1 cellular context compared by ENCODE assay signal in genomic region chr2:138244400-138245001, GRCh38.
TF ChIP-seq lines count a peak whose summit lies in the region.

No MANE protein-coding gene starts in this region.

TF ChIP-seq in IMR-90, 13 proteins besides CTCF, POLR2A, EP300 and RAD21:
- TF ChIP-seq MAZ (IDR thresholded peaks at IDR 0.05; ENCODE audit: borderline replicate concordance, low read depth, low read length) (no peak), RFX5 (IDR thresholded peaks at IDR 0.05; ENCODE audit: low read depth, low read length) (no peak), SMC3 (IDR thresholded peaks at IDR 0.05; ENCODE audit: low read depth, low read length) (no peak), FOS (IDR thresholded peaks at IDR 0.05; ENCODE audit: low read depth, low read length) (no peak), MXI1 (IDR thresholded peaks at IDR 0.05; ENCODE audit: borderline replicate concordance, low read depth, low read length) (no peak), NFE2L2 (IDR thresholded peaks at IDR 0.05; ENCODE audit: low read depth, low read length) (no peak), CEBPB (IDR thresholded peaks at IDR 0.05; ENCODE audit: low read depth, low read length) (no peak), BHLHE40 (IDR thresholded peaks at IDR 0.05; ENCODE audit: low read depth, low read length) (no peak), RCOR1 (IDR thresholded peaks at IDR 0.05; ENCODE audit: insufficient replicate concordance, low read length) (no peak), CHD1 (IDR thresholded peaks at IDR 0.05; ENCODE audit: low read depth, low read length) (no peak), MAFK (IDR thresholded peaks at IDR 0.05; ENCODE audit: low read depth, low read length) (no peak)
- TF ChIP-seq, protein P1, sequence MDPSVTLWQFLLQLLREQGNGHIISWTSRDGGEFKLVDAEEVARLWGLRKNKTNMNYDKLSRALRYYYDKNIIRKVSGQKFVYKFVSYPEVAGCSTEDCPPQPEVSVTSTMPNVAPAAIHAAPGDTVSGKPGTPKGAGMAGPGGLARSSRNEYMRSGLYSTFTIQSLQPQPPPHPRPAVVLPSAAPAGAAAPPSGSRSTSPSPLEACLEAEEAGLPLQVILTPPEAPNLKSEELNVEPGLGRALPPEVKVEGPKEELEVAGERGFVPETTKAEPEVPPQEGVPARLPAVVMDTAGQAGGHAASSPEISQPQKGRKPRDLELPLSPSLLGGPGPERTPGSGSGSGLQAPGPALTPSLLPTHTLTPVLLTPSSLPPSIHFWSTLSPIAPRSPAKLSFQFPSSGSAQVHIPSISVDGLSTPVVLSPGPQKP (IDR thresholded peaks at IDR 0.05; ENCODE audit: borderline replicate concordance, low read depth, low read length) = no peak
- TF ChIP-seq, protein P2, sequence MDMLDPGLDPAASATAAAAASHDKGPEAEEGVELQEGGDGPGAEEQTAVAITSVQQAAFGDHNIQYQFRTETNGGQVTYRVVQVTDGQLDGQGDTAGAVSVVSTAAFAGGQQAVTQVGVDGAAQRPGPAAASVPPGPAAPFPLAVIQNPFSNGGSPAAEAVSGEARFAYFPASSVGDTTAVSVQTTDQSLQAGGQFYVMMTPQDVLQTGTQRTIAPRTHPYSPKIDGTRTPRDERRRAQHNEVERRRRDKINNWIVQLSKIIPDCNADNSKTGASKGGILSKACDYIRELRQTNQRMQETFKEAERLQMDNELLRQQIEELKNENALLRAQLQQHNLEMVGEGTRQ (IDR thresholded peaks at IDR 0.05; ENCODE audit: low read depth, low read length) = no peak
TF ChIP-seq in IMR-90: peak in this region for 0.
